Comparison of ENCODE assay signal across 28 cellular contexts in the genomic region with DNA sequence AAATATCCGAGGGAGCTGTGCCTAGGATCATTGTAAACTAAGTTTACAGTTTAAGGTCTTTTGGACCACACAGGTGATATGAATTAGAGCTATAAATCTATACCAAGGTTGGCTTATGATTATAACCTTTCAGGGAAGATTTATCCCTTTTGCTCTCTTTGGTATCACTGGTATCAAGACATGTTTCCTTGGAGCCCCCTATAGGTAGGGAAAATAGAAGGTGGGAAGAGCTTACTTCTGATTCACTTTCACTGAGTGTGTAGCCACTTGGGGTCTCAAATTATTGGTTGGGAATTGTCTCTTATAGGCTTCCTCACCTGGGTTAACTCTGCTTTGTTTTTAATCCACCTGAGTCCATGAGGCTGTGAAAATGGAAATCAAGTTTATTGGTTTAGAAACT.
DNase-seq lines count a peak whose midpoint lies in the region; ATAC-seq and TF ChIP-seq lines count a peak whose summit lies in the region.
"Had no signal": no experiment of that assay in that cellular context is flagged by ENCODE, and none has a peak within 500 bp of the region (broad histone marks: within the 10 kb centered on the region; RNA-seq: fewer than 3 reads in every experiment).

No MANE protein-coding gene starts in this region.

- TF ChIP-seq CTCF in 22Rv1 (IDR thresholded peaks at IDR 0.05) (peak; percentile 45), foreskin keratinocyte (conservative IDR thresholded peaks at IDR 0.05) (peak; percentile 30)

- in situ Hi-C loops in SK-MEL-5 (cut with HindIII; ENCODE audit: low pct_unique_long_range_greater_than_20kb, low sequenced_read_pairs), result no loop called here

- H3K27ac ChIP-seq in 22Rv1 (no peak overlapping the region), foreskin keratinocyte (no peak overlapping the region)
- H3K27ac ChIP-seq: adrenal gland, pancreas, right atrium auricular region, SK-N-MC, thoracic aorta, vagina had no signal

- no peaks in the 10 kb centered on the region for H3K36me3 ChIP-seq in H7 (replicated peaks; ENCODE audit: control insufficient read depth, insufficient read depth, low read length)
- H3K36me3 ChIP-seq: adrenal gland, pancreas, right atrium auricular region, thoracic aorta, vagina had no signal

- DNase-seq in H7 (peak; percentile 10), SK-MEL-5 (ENCODE audit: low read depth, low spot score) (peak; percentile 4), foreskin keratinocyte (no peak), hippocampal formation (lab: John Stamatoyannopoulos, UW) (no peak), NCI-H510A (lab: John Stamatoyannopoulos, UW) (no peak), anterior cingulate cortex (lab: John Stamatoyannopoulos, UW) (no peak), NCI-H2107 treated with DMSO at 0.1 percent for 48 hours (lab: John Stamatoyannopoulos, UW; ENCODE audit: unreplicated experiment) (no peak)
- DNase-seq: activated CD4-positive, alpha-beta T cell treated with anti-CD3 and anti-CD28 coated beads for 48 hours; activated naive CD4-positive, alpha-beta T cell treated with Interleukin-2 at 50 U/mL for 16 hours; activated T-cell treated with anti-CD3 and anti-CD28 coated beads, Interleukin-2, amount 50 U/mL, for 48 hours; adrenal gland; CD4-positive, CD25-positive, alpha-beta regulatory T cell; left ventricle myocardium superior; mucosa of descending colon; NCI-H2107; NCI-H446 treated with DMSO at 0.1 percent for 48 hours; nephron progenitor cell; pancreas; RPMI8226; stimulated activated CD4-positive, alpha-beta T cell treated with anti-CD3 and anti-CD28 coated beads, Interleukin-12 subunit alpha, Interleukin-12 subunit beta, amount 100 ng/mL, for 4 hours; stimulated activated CD4-positive, alpha-beta T cell treated with anti-CD3 and anti-CD28 coated beads, Interleukin-4, amount 100 ng/mL, for 24 hours; stimulated activated naive CD8-positive, alpha-beta T cell treated with anti-CD3 and anti-CD28 coated beads, Interleukin-15, Interleukin-2, amounts not matched to agents 100 U/mL and 50 U/mL, for 24 hours; T-helper 2 cell had no signal

- H3K27me3 ChIP-seq in H7 (ENCODE audit: control insufficient read depth, insufficient read depth, low read length) (no peaks in the 10 kb centered on the region), foreskin keratinocyte (no peaks in the 10 kb centered on the region)
- H3K27me3 ChIP-seq: adrenal gland, pancreas, right atrium auricular region, vagina had no signal

- no peak for ATAC-seq in foreskin keratinocyte
- ATAC-seq: left ventricle myocardium superior; mucosa of descending colon; pancreas; stimulated activated naive CD8-positive, alpha-beta T cell treated with anti-CD3 and anti-CD28 coated beads, Interleukin-15, Interleukin-2, amounts not matched to agents 100 U/mL and 50 U/mL, for 24 hours had no signal

- H3K4me3 ChIP-seq in H7 (ENCODE audit: insufficient read depth, low read depth, low read length), result no peak overlapping the region
- H3K4me3 ChIP-seq: adrenal gland, mucosa of descending colon, pancreas, right atrium auricular region, SK-N-MC, thoracic aorta, vagina had no signal

- H3K4me1 ChIP-seq in foreskin keratinocyte, result no peaks in the 10 kb centered on the region
- H3K4me1 ChIP-seq: adrenal gland, pancreas, right atrium auricular region, vagina had no signal

Comparison
In these comparisons a context has a peak if more than half of its experiments do, and no peak if none do; other contexts are left out.
1. DNase-seq: peak in H7 (single experiment) and SK-MEL-5 (single experiment); none in foreskin keratinocyte (0 of 2), hippocampal formation (0 of 2), NCI-H510A (single experiment), anterior cingulate cortex (0 of 58) and NCI-H2107 treated with DMSO at 0.1 percent for 48 hours (single experiment).